ENCODE assay signal across 8 cellular contexts in genomic region chr1:35192853-35193664, GRCh38. TPM values are rescaled to one million over a fixed set of nuclear protein-coding genes. Genes with fewer than 3 reads are reported as not detected.
DNase-seq lines count a peak whose midpoint lies in the region; TF ChIP-seq lines count a peak whose summit lies in the region.

TSS of gene SFPQ (minus strand) at chr1:35193145. CDS start at chr1:35193049, 96 bp downstream.

- no peak within 1 kb of the TSS for H4K8ac ChIP-seq in H9 (replicated peaks; ENCODE audit: insufficient read length, low read depth, low read length)

- no peak within 1 kb of the TSS for H3K23ac ChIP-seq in H9 (ENCODE audit: insufficient read length, low read depth, low read length)

- TF ChIP-seq CTCF in H9 (conservative IDR thresholded peaks at IDR 0.05) (no peak), fibroblast of the aortic adventitia (IDR thresholded peaks at IDR 0.05; ENCODE audit: insufficient read depth, low read length) (no peak), nephron (IDR thresholded peaks at IDR 0.05; ENCODE audit: unreplicated experiment in 3 of 3) (no peak)

- peak within 1 kb of the TSS; percentile 100 for H4K91ac ChIP-seq in H9 (ENCODE audit: insufficient read length, low read depth, low read length)

- H3T11ph ChIP-seq in H9 (ENCODE audit: low read length) = no peak within 1 kb of the TSS

- peaks cover 15% of the 10 kb centered on the region for H3K27me3 Mint-ChIP-seq in H9 (ENCODE audit: low read depth)
- peaks cover 3% of the 10 kb centered on the region for H3K27me3 Mint-ChIP-seq in nephron (ENCODE audit: low read depth)
- no peaks in the 10 kb centered on the region for H3K27me3 Mint-ChIP-seq in stimulated activated naive CD8-positive, alpha-beta T cell treated with anti-CD3 and anti-CD28 coated beads, Interleukin-15, Interleukin-2, amounts not matched to agents 100 ng/mL and 50 ng/mL, for 24 hours

- H3K4me2 ChIP-seq in H9 (ENCODE audit: insufficient read depth, insufficient read length, low read length) = peak within 1 kb of the TSS; percentile 87

- H3K27ac ChIP-seq in H9 (ENCODE audit: insufficient read length, low read depth, low read length) = no peak within 1 kb of the TSS

- peak within 1 kb of the TSS; percentile 96 for H3K14ac ChIP-seq in H9 (ENCODE audit: insufficient read depth, low read length)

- H3K4ac ChIP-seq in H9 (ENCODE audit: low read depth, low read length) = peak within 1 kb of the TSS; percentile 92; the same call in 1 of the 2 replicates

- H3K9ac ChIP-seq in ES-I3 (ENCODE audit: low read depth, low read length) = peak within 1 kb of the TSS; percentile 89
- H3K9ac ChIP-seq in H9 (ENCODE audit: extremely low read depth, insufficient read length, low read length) = peak within 1 kb of the TSS; percentile 95

- H2BK5ac ChIP-seq in H9 (ENCODE audit: insufficient read length, low read length) = peak within 1 kb of the TSS; percentile 73

- peak within 1 kb of the TSS; percentile 99 for H3K18ac ChIP-seq in H9 (ENCODE audit: insufficient read length, low read depth, low read length)

- peak within 1 kb of the TSS; percentile 34 for H4K5ac ChIP-seq in H9 (ENCODE audit: insufficient read length, low read depth, low read length)

- H3K9me3 ChIP-seq in ES-I3 (ENCODE audit: control insufficient read depth, insufficient read depth, low read length) (no peaks in the 10 kb centered on the region), H9 (ENCODE audit: control insufficient read depth, low read depth, low read length) (no peaks in the 10 kb centered on the region), MG63 (no peaks in the 10 kb centered on the region)

- no peak within 1 kb of the TSS for H3K56ac ChIP-seq in H9 (ENCODE audit: insufficient read length, low read depth, low read length)

- H3K4me3 ChIP-seq in MG63 = peak within 1 kb of the TSS; percentile 98
- peak within 1 kb of the TSS; percentile 99 for H3K4me3 ChIP-seq in fibroblast of the aortic adventitia (ENCODE audit: low read depth, low read length)

- peaks cover 33% of the 10 kb centered on the region for H3K79me2 ChIP-seq in H9 (ENCODE audit: insufficient read depth, low read length)

- no peak within 1 kb of the TSS for H2AK5ac ChIP-seq in H9 (ENCODE audit: insufficient read length, low read length)

- peak within 1 kb of the TSS; percentile 74 for H2BK120ac ChIP-seq in H9 (ENCODE audit: low read depth, low read length, poor library complexity, severe bottlenecking)

- peaks cover 37 to 40% (median 39%) of the 10 kb centered on the region in 3 experiments for H3K36me3 Mint-ChIP-seq in H9 (ENCODE audit: insufficient read depth in 1 of 3, low read depth in 3 of 3)
- H3K36me3 Mint-ChIP-seq in nephron (ENCODE audit: low read depth) = peaks cover 39% of the 10 kb centered on the region
- peaks cover 39% of the 10 kb centered on the region for H3K36me3 Mint-ChIP-seq in stimulated activated naive CD8-positive, alpha-beta T cell treated with anti-CD3 and anti-CD28 coated beads, Interleukin-15, Interleukin-2, amounts not matched to agents 100 ng/mL and 50 ng/mL, for 24 hours (ENCODE audit: low read depth)

- H3K23me2 ChIP-seq in H9 (ENCODE audit: insufficient read length, low read depth, low read length, poor library complexity, severe bottlenecking) = peaks cover 9% of the 10 kb centered on the region

- H3K4me3 Mint-ChIP-seq in H9 = peak within 1 kb of the TSS; percentile 95 to 98
- H3K4me3 Mint-ChIP-seq in nephron = peak within 1 kb of the TSS; percentile 92 to 99 (median 98)
- H3K4me3 Mint-ChIP-seq in stimulated activated naive CD8-positive, alpha-beta T cell treated with anti-CD3 and anti-CD28 coated beads, Interleukin-15, Interleukin-2, amounts not matched to agents 100 ng/mL and 50 ng/mL, for 24 hours = peak within 1 kb of the TSS; percentile 92

- H2BK20ac ChIP-seq in H9 (ENCODE audit: low read depth, low read length, poor library complexity, severe bottlenecking) = no peak within 1 kb of the TSS

- H3K79me1 ChIP-seq in H9 (ENCODE audit: insufficient read depth, low read depth, low read length, poor library complexity, severe bottlenecking) = no peaks in the 10 kb centered on the region

- peaks cover 36% of the 10 kb centered on the region for H3K36me3 ChIP-seq in ES-I3 (ENCODE audit: insufficient read depth, low read length)
- H3K36me3 ChIP-seq in MG63 = peaks cover 42% of the 10 kb centered on the region

- H3K9me3 Mint-ChIP-seq in H9 = peaks cover 2 to 4% of the 10 kb centered on the region in 2 experiments; a peak in 3 of 5 replicates
- no peaks in the 10 kb centered on the region for H3K9me3 Mint-ChIP-seq in nephron
- H3K9me3 Mint-ChIP-seq in stimulated activated naive CD8-positive, alpha-beta T cell treated with anti-CD3 and anti-CD28 coated beads, Interleukin-15, Interleukin-2, amounts not matched to agents 100 ng/mL and 50 ng/mL, for 24 hours = no peaks in the 10 kb centered on the region

- H4K20me1 ChIP-seq in H9 (ENCODE audit: control insufficient read depth, insufficient read depth, insufficient read length) = no peaks in the 10 kb centered on the region

- H3K27ac Mint-ChIP-seq in H9 = peak within 1 kb of the TSS; percentile 98 to 100 (median 100)
- H3K27ac Mint-ChIP-seq in nephron = peak within 1 kb of the TSS; percentile 77 to 97 (median 86)
- H3K27ac Mint-ChIP-seq in stimulated activated naive CD8-positive, alpha-beta T cell treated with anti-CD3 and anti-CD28 coated beads, Interleukin-15, Interleukin-2, amounts not matched to agents 100 ng/mL and 50 ng/mL, for 24 hours = peak within 1 kb of the TSS; percentile 98

- WGBS in H9 (ENCODE audit: extremely low coverage, insufficient read length, low lambda C conversion rate) = no CpG with 5 or more reads among the region's 50 CpGs

- H3K4me1 Mint-ChIP-seq in H9 (peaks cover 30 to 38% of the 10 kb centered on the region in 2 experiments), nephron (peaks cover 45% of the 10 kb centered on the region)
- peaks cover 42% of the 10 kb centered on the region for H3K4me1 Mint-ChIP-seq in stimulated activated naive CD8-positive, alpha-beta T cell treated with anti-CD3 and anti-CD28 coated beads, Interleukin-15, Interleukin-2, amounts not matched to agents 100 ng/mL and 50 ng/mL, for 24 hours (ENCODE audit: low read depth)

- no peak within 1 kb of the TSS for H2BK15ac ChIP-seq in H9 (ENCODE audit: low read depth, low read length)

- H2AFZ ChIP-seq in H9 (ENCODE audit: low read length) = no peak within 1 kb of the TSS

- peak; percentile 99 for DNase-seq in H9
- DNase-seq in MG63 = peak; percentile 98
- DNase-seq in SHP77 treated with DMSO at 0.1 percent for 48 hours (lab: John Stamatoyannopoulos, UW) = peak; percentile 98
- DNase-seq in activated effector memory CD4-positive, alpha-beta T cell treated with anti-CD3 and anti-CD28 coated beads, Interleukin-2, amount 50 U/mL, for 16 hours = peak; percentile 98
- peak; percentile 100 for DNase-seq in fibroblast of the aortic adventitia (ENCODE audit: low read depth)

- peaks cover 10% of the 10 kb centered on the region for H3K4me1 ChIP-seq in ES-I3 (ENCODE audit: insufficient read depth, low read length)
- H3K4me1 ChIP-seq in H9 (ENCODE audit: insufficient read depth, low read length) = no peaks in the 10 kb centered on the region; the same call in 1 of the 2 replicates

- H2BK12ac ChIP-seq in H9 (ENCODE audit: insufficient read length, low read depth, low read length) = no peak within 1 kb of the TSS

- H3K27me3 ChIP-seq in H9 (ENCODE audit: insufficient read depth, low read length) (no peaks in the 10 kb centered on the region), MG63 (no peaks in the 10 kb centered on the region)

RNA-seq across cellular contexts. Expression of gene SFPQ, which starts in this region (rescaled TPM):
- 547 and 573 TPM in 2 replicates for total RNA-seq in H9 (2021)
- 232 and 410 TPM in 2 replicates for total RNA-seq in MG63 (2014; rRNA removed; shearing (Covaris generic); ENCODE audit: low replicate concordance)
- total RNA-seq in fibroblast of the aortic adventitia (ENCODE audit: low replicate concordance) = 152 and 393 TPM in 2 replicates
